In the genomic region with DNA sequence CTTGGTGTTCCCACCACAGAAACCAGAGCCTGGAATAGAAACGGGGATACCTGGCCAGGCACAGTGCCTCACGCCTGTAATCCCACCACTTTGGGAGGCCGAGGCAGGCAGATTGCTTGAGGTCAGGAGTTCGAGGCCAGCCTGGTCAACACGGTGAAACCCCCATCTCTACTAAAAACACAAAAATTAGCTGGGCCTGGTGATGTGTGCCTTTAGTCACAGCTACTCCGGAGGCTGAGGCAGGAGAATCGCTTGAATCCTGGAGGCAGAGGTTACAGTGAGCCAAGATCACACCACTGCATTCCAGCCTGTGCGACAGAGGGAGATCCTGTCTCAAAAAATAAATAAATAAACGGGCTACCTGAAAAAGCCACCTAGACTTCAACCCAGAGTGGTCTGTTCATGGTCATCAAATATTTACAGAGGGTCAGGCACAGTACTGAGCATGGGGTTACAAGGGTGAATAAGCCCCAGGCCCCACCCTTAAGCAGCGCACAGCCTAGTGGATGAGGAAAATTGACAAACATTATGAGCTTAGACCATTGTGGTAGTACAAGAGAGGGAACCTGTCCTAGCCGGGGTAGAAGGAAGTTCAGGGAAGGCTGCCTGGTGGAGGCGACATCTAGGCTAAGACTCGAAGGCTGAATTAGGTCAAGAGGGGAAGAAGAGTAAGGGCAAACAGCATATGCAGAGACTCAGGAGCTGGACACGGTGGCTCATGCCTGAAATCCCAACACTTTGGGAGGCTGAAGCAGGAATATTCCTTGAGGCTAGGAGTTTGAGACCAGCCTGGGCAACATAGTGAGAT, we compare ENCODE assay signal across 1 cellular context.
TF ChIP-seq lines count a peak whose summit lies in the region.

No MANE protein-coding gene starts in this region.

TF ChIP-seq in HepG2, 621 proteins besides CTCF, POLR2A, EP300 and RAD21 (continued from another document and continues in another):
- no peak; the same call in 1 of the 2 replicates for TF ChIP-seq SMAD1 (CRISPR knock-in tag; IDR thresholded peaks at IDR 0.05; ENCODE audit: borderline replicate concordance, low read depth)
- TF ChIP-seq ZBTB7A (CRISPR knock-in tag; IDR thresholded peaks at IDR 0.05), result peak; percentile 89
- TF ChIP-seq, protein P1, sequence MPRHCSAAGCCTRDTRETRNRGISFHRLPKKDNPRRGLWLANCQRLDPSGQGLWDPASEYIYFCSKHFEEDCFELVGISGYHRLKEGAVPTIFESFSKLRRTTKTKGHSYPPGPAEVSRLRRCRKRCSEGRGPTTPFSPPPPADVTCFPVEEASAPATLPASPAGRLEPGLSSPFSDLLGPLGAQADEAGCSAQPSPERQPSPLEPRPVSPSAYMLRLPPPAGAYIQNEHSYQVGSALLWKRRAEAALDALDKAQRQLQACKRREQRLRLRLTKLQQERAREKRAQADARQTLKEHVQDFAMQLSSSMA (CRISPR knock-in tag; IDR thresholded peaks at IDR 0.05), result no peak; the same call in 1 of the 2 replicates
- peak; percentile 88 for TF ChIP-seq FOSL2 (CRISPR knock-in tag; IDR thresholded peaks at IDR 0.05)
- TF ChIP-seq, protein P2, sequence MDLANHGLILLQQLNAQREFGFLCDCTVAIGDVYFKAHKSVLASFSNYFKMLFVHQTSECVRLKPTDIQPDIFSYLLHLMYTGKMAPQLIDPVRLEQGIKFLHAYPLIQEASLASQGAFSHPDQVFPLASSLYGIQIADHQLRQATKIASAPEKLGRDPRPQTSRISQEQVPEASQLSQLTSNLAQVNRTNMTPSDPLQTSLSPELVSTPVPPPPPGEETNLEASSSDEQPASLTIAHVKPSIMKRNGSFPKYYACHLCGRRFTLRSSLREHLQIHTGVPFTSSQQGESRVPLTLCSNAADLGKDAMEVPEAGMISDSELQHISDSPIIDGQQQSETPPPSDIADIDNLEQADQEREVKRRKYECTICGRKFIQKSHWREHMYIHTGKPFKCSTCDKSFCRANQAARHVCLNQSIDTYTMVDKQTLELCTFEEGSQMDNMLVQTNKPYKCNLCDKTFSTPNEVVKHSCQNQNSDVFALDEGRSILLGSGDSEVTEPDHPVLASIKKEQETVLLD (CRISPR knock-in tag; IDR thresholded peaks at IDR 0.05; ENCODE audit: low read depth), result no peak
- peak; percentile 77; the same call in 1 of the 2 replicates for TF ChIP-seq MIER2 (CRISPR knock-in tag; IDR thresholded peaks at IDR 0.05)
- TF ChIP-seq, protein P3, sequence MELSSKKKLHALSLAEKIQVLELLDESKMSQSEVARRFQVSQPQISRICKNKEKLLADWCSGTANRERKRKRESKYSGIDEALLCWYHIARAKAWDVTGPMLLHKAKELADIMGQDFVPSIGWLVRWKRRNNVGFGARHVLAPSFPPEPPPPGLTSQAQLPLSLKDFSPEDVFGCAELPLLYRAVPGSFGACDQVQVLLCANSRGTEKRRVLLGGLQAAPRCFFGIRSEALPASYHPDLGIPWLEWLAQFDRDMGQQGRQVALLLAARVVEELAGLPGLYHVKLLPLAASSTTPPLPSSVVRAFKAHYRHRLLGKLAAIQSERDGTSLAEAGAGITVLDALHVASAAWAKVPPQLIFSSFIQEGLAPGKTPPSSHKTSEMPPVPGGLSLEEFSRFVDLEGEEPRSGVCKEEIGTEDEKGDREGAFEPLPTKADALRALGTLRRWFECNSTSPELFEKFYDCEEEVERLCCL (CRISPR knock-in tag; IDR thresholded peaks at IDR 0.05; ENCODE audit: borderline replicate concordance), result peak; percentile 21; the same call in 1 of the 2 replicates
- TF ChIP-seq MAFG (CRISPR knock-in tag; IDR thresholded peaks at IDR 0.05), result no peak
- peak; percentile 76; the same call in 1 of the 2 replicates for TF ChIP-seq ZNF335 (CRISPR knock-in tag; IDR thresholded peaks at IDR 0.05)
- TF ChIP-seq, protein P4, sequence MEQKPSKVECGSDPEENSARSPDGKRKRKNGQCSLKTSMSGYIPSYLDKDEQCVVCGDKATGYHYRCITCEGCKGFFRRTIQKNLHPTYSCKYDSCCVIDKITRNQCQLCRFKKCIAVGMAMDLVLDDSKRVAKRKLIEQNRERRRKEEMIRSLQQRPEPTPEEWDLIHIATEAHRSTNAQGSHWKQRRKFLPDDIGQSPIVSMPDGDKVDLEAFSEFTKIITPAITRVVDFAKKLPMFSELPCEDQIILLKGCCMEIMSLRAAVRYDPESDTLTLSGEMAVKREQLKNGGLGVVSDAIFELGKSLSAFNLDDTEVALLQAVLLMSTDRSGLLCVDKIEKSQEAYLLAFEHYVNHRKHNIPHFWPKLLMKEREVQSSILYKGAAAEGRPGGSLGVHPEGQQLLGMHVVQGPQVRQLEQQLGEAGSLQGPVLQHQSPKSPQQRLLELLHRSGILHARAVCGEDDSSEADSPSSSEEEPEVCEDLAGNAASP (CRISPR knock-in tag; IDR thresholded peaks at IDR 0.05; ENCODE audit: borderline replicate concordance), result peak; percentile 97
- peak; percentile 90 for TF ChIP-seq ZSCAN25 (CRISPR knock-in tag; IDR thresholded peaks at IDR 0.05)
- peak; percentile 88 for TF ChIP-seq ZSCAN9 (CRISPR knock-in tag; IDR thresholded peaks at IDR 0.05; ENCODE audit: borderline replicate concordance)
- TF ChIP-seq HOXA3 (CRISPR knock-in tag; IDR thresholded peaks at IDR 0.05), result peak; percentile 87
- TF ChIP-seq ZNF670 (CRISPR knock-in tag; IDR thresholded peaks at IDR 0.05; ENCODE audit: borderline replicate concordance), result no peak
- peak; percentile 93 for TF ChIP-seq ZNF605 (CRISPR knock-in tag; IDR thresholded peaks at IDR 0.05)
- no peak; the same call in 1 of the 2 replicates for TF ChIP-seq ZNF761 (CRISPR knock-in tag; conservative IDR thresholded peaks at IDR 0.05)
- TF ChIP-seq IKZF1 (IDR thresholded peaks at IDR 0.05), result no peak
- TF ChIP-seq, protein P5, sequence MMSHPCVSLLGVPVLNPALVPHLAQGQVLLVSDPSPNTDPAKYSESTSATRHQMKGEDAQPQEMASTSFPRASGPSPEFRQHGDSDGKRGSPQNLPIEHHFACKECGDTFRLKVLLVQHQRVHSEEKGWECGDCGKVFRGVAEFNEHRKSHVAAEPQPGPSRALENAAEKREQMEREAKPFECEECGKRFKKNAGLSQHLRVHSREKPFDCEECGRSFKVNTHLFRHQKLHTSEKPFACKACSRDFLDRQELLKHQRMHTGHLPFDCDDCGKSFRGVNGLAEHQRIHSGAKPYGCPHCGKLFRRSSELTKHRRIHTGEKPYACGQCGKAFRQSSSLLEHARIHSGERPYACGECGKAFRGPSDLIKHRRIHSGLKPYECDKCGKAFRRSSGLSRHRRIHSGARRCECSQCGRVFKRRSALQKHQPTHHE (CRISPR knock-in tag; IDR thresholded peaks at IDR 0.05; ENCODE audit: borderline replicate concordance), result no peak; the same call in 1 of the 2 replicates
- TF ChIP-seq CENPT (CRISPR knock-in tag; IDR thresholded peaks at IDR 0.05; ENCODE audit: low read depth), result no peak
- TF ChIP-seq KAT7 (CRISPR knock-in tag; IDR thresholded peaks at IDR 0.05; ENCODE audit: borderline replicate concordance), result no peak; the same call in 1 of the 2 replicates
- TF ChIP-seq ZNF562 (CRISPR knock-in tag; IDR thresholded peaks at IDR 0.05; ENCODE audit: borderline replicate concordance), result no peak
- no peak for TF ChIP-seq MLLT10 (CRISPR knock-in tag; IDR thresholded peaks at IDR 0.05)
- TF ChIP-seq MZF1 (CRISPR knock-in tag; IDR thresholded peaks at IDR 0.05; ENCODE audit: borderline replicate concordance), result no peak
- peak; percentile 89 for TF ChIP-seq HDAC1 (CRISPR knock-in tag; IDR thresholded peaks at IDR 0.05)
- no peak for TF ChIP-seq ZNF773 (CRISPR knock-in tag; IDR thresholded peaks at IDR 0.05; ENCODE audit: borderline replicate concordance)
- TF ChIP-seq SMARCC2 (IDR thresholded peaks at IDR 0.05), result no peak
- peak; percentile 63; the same call in 1 of the 2 replicates for TF ChIP-seq ZBTB21 (CRISPR knock-in tag; IDR thresholded peaks at IDR 0.05)
- no peak for TF ChIP-seq TCF7L2 (IDR thresholded peaks at IDR 0.05; ENCODE audit: low read depth, low read length)
- TF ChIP-seq, protein P6, sequence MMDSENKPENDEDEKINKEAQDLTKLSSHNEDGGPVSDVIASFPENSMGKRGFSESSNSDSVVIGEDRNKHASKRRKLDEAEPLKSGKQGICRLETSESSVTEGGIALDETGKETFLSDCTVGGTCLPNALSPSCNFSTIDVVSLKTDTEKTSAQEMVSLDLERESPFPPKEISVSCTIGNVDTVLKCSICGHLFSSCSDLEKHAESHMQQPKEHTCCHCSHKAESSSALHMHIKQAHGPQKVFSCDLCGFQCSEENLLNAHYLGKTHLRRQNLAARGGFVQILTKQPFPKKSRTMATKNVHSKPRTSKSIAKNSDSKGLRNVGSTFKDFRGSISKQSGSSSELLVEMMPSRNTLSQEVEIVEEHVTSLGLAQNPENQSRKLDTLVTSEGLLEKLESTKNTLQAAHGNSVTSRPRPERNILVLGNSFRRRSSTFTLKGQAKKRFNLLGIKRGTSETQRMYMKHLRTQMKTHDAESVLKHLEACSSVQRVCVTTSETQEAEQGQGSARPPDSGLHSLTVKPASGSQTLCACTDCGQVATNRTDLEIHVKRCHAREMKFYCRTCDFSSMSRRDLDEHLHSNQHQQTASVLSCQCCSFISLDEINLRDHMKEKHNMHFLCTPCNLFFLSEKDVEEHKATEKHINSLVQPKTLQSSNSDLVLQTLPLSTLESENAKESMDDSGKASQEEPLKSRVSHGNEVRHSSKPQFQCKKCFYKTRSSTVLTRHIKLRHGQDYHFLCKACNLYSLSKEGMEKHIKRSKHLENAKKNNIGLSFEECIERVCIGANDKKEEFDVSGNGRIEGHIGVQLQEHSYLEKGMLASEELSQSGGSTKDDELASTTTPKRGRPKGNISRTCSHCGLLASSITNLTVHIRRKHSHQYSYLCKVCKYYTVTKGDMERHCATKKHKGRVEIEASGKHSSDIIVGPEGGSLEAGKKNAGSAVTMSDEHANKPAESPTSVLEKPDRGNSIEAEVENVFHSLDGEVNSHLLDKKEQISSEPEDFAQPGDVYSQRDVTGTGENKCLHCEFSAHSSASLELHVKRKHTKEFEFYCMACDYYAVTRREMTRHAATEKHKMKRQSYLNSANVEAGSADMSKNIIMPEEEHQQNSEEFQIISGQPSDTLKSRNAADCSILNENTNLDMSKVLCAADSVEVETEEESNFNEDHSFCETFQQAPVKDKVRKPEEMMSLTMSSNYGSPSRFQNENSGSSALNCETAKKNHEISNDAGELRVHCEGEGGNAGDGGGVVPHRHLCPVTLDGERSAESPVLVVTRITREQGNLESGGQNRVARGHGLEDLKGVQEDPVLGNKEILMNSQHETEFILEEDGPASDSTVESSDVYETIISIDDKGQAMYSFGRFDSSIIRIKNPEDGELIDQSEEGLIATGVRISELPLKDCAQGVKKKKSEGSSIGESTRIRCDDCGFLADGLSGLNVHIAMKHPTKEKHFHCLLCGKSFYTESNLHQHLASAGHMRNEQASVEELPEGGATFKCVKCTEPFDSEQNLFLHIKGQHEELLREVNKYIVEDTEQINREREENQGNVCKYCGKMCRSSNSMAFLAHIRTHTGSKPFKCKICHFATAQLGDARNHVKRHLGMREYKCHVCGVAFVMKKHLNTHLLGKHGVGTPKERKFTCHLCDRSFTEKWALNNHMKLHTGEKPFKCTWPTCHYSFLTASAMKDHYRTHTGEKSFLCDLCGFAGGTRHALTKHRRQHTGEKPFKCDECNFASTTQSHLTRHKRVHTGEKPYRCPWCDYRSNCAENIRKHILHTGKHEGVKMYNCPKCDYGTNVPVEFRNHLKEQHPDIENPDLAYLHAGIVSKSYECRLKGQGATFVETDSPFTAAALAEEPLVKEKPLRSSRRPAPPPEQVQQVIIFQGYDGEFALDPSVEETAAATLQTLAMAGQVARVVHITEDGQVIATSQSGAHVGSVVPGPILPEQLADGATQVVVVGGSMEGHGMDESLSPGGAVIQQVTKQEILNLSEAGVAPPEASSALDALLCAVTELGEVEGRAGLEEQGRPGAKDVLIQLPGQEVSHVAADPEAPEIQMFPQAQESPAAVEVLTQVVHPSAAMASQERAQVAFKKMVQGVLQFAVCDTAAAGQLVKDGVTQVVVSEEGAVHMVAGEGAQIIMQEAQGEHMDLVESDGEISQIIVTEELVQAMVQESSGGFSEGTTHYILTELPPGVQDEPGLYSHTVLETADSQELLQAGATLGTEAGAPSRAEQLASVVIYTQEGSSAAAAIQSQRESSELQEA (CRISPR knock-in tag; IDR thresholded peaks at IDR 0.05; ENCODE audit: not compliant biosample characterization), result no peak
- TF ChIP-seq ERF (CRISPR knock-in tag; IDR thresholded peaks at IDR 0.05), result peak; percentile 96
- TF ChIP-seq ZKSCAN5 (CRISPR knock-in tag; IDR thresholded peaks at IDR 0.05), result no peak
- TF ChIP-seq ZNF484 (CRISPR knock-in tag; IDR thresholded peaks at IDR 0.05; ENCODE audit: borderline replicate concordance, low read depth), result no peak
- TF ChIP-seq ZNF891 (CRISPR knock-in tag; IDR thresholded peaks at IDR 0.05), result 0 out of 2 replicates have a peak, but pooled peaks have one; percentile 48
- TF ChIP-seq KLF6 (CRISPR knock-in tag; IDR thresholded peaks at IDR 0.05), result no peak
- 0 out of 2 replicates have a peak, but pooled peaks have one; percentile 36 for TF ChIP-seq WIZ (CRISPR knock-in tag; IDR thresholded peaks at IDR 0.05)
- TF ChIP-seq, protein P7, sequence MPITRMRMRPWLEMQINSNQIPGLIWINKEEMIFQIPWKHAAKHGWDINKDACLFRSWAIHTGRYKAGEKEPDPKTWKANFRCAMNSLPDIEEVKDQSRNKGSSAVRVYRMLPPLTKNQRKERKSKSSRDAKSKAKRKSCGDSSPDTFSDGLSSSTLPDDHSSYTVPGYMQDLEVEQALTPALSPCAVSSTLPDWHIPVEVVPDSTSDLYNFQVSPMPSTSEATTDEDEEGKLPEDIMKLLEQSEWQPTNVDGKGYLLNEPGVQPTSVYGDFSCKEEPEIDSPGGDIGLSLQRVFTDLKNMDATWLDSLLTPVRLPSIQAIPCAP (CRISPR knock-in tag; IDR thresholded peaks at IDR 0.05; ENCODE audit: low read depth), result no peak
- TF ChIP-seq, protein P8, sequence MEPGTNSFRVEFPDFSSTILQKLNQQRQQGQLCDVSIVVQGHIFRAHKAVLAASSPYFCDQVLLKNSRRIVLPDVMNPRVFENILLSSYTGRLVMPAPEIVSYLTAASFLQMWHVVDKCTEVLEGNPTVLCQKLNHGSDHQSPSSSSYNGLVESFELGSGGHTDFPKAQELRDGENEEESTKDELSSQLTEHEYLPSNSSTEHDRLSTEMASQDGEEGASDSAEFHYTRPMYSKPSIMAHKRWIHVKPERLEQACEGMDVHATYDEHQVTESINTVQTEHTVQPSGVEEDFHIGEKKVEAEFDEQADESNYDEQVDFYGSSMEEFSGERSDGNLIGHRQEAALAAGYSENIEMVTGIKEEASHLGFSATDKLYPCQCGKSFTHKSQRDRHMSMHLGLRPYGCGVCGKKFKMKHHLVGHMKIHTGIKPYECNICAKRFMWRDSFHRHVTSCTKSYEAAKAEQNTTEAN (CRISPR knock-in tag; conservative IDR thresholded peaks at IDR 0.05), result peak; percentile 87; the same call in 1 of the 2 replicates
- TF ChIP-seq KDM2A (CRISPR knock-in tag; IDR thresholded peaks at IDR 0.05; ENCODE audit: borderline replicate concordance, low read depth), result peak; percentile 55
- TF ChIP-seq ATM (IDR thresholded peaks at IDR 0.05; ENCODE audit: borderline replicate concordance), result no peak
- peak; percentile 61 for TF ChIP-seq THAP11 (CRISPR knock-in tag; IDR thresholded peaks at IDR 0.05)
- peak; percentile 79 for TF ChIP-seq ARNT2 (CRISPR knock-in tag; IDR thresholded peaks at IDR 0.05; ENCODE audit: low read depth)
- TF ChIP-seq ZNF780A (CRISPR knock-in tag; IDR thresholded peaks at IDR 0.05), result no peak
- 0 out of 2 replicates have a peak, but pooled peaks have one; percentile 67 for TF ChIP-seq ZNF468 (CRISPR knock-in tag; IDR thresholded peaks at IDR 0.05)
- peak in 1 of 2 experiments; percentile 65; a peak in 1 of 4 replicates for TF ChIP-seq KLF16 (CRISPR knock-in tag; IDR thresholded peaks at IDR 0.05)
- TF ChIP-seq, protein P9, sequence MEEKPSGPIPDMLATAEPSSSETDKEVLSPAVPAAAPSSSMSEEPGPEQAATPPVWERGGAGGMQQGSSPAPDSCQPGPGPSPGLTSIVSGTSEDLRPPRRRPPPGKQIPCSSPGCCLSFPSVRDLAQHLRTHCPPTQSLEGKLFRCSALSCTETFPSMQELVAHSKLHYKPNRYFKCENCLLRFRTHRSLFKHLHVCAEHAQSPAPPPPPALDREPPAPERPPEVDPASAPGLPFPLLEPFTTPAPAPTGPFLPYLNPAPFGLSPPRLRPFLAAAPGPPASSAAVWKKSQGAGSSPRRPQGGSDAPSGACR (CRISPR knock-in tag; IDR thresholded peaks at IDR 0.05), result peak; percentile 90
